ENCODE assay signal across 8 cellular contexts in the genomic region with DNA sequence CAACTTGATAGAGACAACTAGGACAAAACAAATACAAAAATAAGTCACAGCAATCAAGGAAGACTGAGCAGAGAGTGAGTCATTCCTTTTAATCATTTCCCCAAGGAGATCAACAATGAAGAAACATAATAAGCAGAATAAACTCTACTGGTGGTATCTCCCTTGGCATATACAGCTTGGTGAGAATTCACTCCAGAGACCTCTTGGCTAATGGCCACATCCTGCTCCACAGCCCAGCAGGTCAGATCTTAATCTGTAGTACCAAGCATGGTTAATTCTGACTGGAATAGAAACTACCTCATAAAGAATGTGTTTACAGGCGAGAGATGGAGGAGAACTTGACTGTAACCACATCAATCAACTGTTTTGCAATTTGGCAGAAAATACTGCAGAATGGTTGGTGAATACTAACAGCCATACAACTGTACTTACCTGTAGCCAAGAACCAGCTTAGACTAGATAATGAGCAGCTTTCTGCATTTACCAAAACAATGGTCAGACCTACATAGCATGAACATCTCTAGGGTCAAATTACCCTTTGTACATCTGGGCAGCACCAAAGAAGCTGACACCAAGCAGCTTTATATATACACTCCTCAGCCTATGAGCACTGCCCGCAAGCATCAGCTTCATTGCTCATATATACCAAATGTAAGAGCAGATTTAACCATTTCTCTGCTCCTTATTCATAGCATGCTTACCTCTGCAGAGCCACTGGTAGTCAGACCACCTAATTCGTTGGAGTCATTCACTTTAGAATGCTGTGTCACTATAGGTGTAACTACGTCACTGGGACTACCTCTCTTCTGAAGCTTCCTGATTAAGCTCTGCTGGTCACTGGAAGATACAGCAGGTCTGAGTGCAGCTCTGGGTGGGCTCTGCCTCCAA. TPM values are rescaled to one million over a fixed set of nuclear protein-coding genes. Genes with fewer than 3 reads are reported as not detected.
DNase-seq lines count a peak whose midpoint lies in the region; ATAC-seq, FAIRE-seq and TF ChIP-seq lines count a peak whose summit lies in the region.

No MANE protein-coding gene starts in this region.

- ATAC-seq in HG03175 (IDR thresholded peaks at IDR 0.05; ENCODE audit: unreplicated experiment) (peak; percentile 60), pancreas (peak; percentile 51 to 79 (median 76)), HG02571 (IDR thresholded peaks at IDR 0.05; ENCODE audit: unreplicated experiment) (no peak)

- no peak for FAIRE-seq in pancreas (lab: Jason Lieb, UNC)

- peaks cover 3% of the 10 kb centered on the region for H3K27me3 Mint-ChIP-seq in T-helper 2 cell treated with Interferon-gamma antibody and Interleukin-4, amounts not matched to agents 5 μg/mL and 100 μg/mL, for 36 hours (ENCODE audit: low read depth)

- H3K4me1 ChIP-seq in pancreas, result peaks cover 16 to 42% (median 36%) of the 10 kb centered on the region in 3 donors

- TF ChIP-seq CTCF in pancreas (IDR thresholded peaks at IDR 0.05), result no peak

- no peaks in the 10 kb centered on the region for H3K36me3 ChIP-seq in pancreas

- DNase-seq in NCI-H2171 treated with DMSO at 0.1 percent for 48 hours (lab: John Stamatoyannopoulos, UW), result peak; percentile 10
- no peak for DNase-seq in NCI-H2171 (lab: John Stamatoyannopoulos, UW)
- peak; percentile 79 for DNase-seq in T-helper 2 cell treated with Interferon-gamma antibody and Interleukin-4, amounts not matched to agents 5 μg/mL and 100 μg/mL, for 36 hours (ENCODE audit: low spot score)
- peak; percentile 79 for DNase-seq in central memory CD4-positive, alpha-beta T cell
- peak in 4 of 6 donors; percentile 18 to 31 (median 24) for DNase-seq in pancreas
- no peak for DNase-seq in OCI-M2 (lab: John Stamatoyannopoulos, UW; ENCODE audit: unreplicated experiment)

- H3K36me3 Mint-ChIP-seq in T-helper 2 cell treated with Interferon-gamma antibody and Interleukin-4, amounts not matched to agents 5 μg/mL and 100 μg/mL, for 36 hours (ENCODE audit: low read depth), result peaks cover 38% of the 10 kb centered on the region

- 78 to 80% methylated on average over 4 of the region's 4 CpGs for WGBS in pancreas, 2 donors

- no peaks in the 10 kb centered on the region for H3K27me3 ChIP-seq in pancreas

- H3K27ac Mint-ChIP-seq in T-helper 2 cell treated with Interferon-gamma antibody and Interleukin-4, amounts not matched to agents 5 μg/mL and 100 μg/mL, for 36 hours, result peak overlapping the region; percentile 93

- H3K9me3 Mint-ChIP-seq in T-helper 2 cell treated with Interferon-gamma antibody and Interleukin-4, amounts not matched to agents 5 μg/mL and 100 μg/mL, for 36 hours, result no peaks in the 10 kb centered on the region

- intact Hi-C loops in pancreas (cut with DNase I), result no loop called here

- peaks cover 67% of the 10 kb centered on the region for H3K4me1 Mint-ChIP-seq in T-helper 2 cell treated with Interferon-gamma antibody and Interleukin-4, amounts not matched to agents 5 μg/mL and 100 μg/mL, for 36 hours (ENCODE audit: low read depth)

- no peak overlapping the region for H3K4me3 ChIP-seq in pancreas

- peak overlapping the region in 2 of 4 donors; percentile 20 to 24 for H3K27ac ChIP-seq in pancreas

- H3K4me3 Mint-ChIP-seq in T-helper 2 cell treated with Interferon-gamma antibody and Interleukin-4, amounts not matched to agents 5 μg/mL and 100 μg/mL, for 36 hours, result peak overlapping the region; percentile 81

- no peaks in the 10 kb centered on the region for H3K9me3 ChIP-seq in pancreas

RNA-seq across cellular contexts. Expression of a gene that starts 51.0 kb away (rescaled TPM):
- 10 to 100 TPM; 41.7 to 50.8 (median 45.7) TPM for total RNA-seq in pancreas
- 10 to 100 TPM; 22.9 to 37.4 TPM for polyA plus RNA-seq in pancreas

RNA-seq across cellular contexts. Expression of a gene that starts 51.4 kb away (rescaled TPM):
- 10 to 100 TPM in 1 of 6 donors, 1 to 10 TPM in 5; 4.4 to 12.8 (median 6.9) TPM for total RNA-seq in pancreas
- polyA plus RNA-seq in pancreas, result 10 to 100 TPM in 1 of 2 donors, 1 to 10 TPM in 1; 7.4 to 11.0 TPM

Comparison
In these comparisons a context has a peak if more than half of its experiments do, and no peak if none do; other contexts are left out.
1. DNase-seq: peak in NCI-H2171 treated with DMSO at 0.1 percent for 48 hours (single experiment), T-helper 2 cell treated with Interferon-gamma antibody and Interleukin-4, amounts not matched to agents 5 μg/mL and 100 μg/mL, for 36 hours (single experiment), central memory CD4-positive, alpha-beta T cell (single experiment) and pancreas (4 of 6); none in NCI-H2171 (single experiment) and OCI-M2 (single experiment).